16 cellular contexts compared by ENCODE assay signal in the genomic region with DNA sequence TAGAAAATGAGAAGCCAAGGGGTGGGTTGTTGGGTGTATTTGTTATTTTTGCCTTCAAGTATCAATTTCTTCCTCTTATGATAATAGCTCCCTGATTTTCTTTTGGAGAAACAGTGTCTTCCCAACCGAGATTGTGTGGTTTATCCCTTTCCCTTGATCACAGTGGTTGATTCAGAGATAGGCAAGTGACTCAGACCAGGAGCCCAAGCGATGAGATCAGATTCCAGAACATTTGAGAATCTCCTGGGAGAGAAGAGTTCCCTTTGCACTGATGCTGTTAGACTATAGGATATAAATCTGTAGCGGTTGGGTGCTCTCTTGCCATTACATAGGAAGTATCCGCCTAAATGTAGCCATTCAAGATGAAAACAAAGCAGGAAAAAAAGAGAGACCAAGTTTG.
DNase-seq lines count a peak whose midpoint lies in the region; ATAC-seq and TF ChIP-seq lines count a peak whose summit lies in the region.
"Had no signal": no experiment of that assay in that cellular context is flagged by ENCODE, and none has a peak within 500 bp of the region (broad histone marks: within the 10 kb centered on the region; RNA-seq: fewer than 3 reads in every experiment).

No MANE protein-coding gene starts in this region.

- H3K27me3 ChIP-seq in ACC112 (ENCODE audit: insufficient read depth, low read length): no peaks in the 10 kb centered on the region
- H3K27me3 ChIP-seq in foreskin keratinocyte: no peaks in the 10 kb centered on the region
- H3K27me3 ChIP-seq in MG63: no peaks in the 10 kb centered on the region

- H3K4me1 Mint-ChIP-seq in activated CD8-positive, alpha-beta memory T cell treated with anti-CD3 and anti-CD28 coated beads, Interleukin-2, amount 10 ng/mL, durations not matched to agents 7 days and 5 days: no peaks in the 10 kb centered on the region
- H3K4me1 Mint-ChIP-seq: stimulated activated naive CD8-positive, alpha-beta T cell treated with anti-CD3 and anti-CD28 coated beads, Interleukin-15, amount 100 ng/mL, for 72 hours had no signal

- CTCF ChIA-PET in HEK293 (lab: Yijun Ruan, JAX): interaction anchor here (0.8 to 5.6 kb wide), 6 partner anchors 11 to 398 kb away, joined by 3 to 85 read pairs (median 4); no protein-coding TSS in a partner anchor
- CTCF ChIA-PET in activated CD8-positive, alpha-beta memory T cell treated with anti-CD3 and anti-CD28 coated beads, Interleukin-2, amount 10 ng/mL, durations not matched to agents 7 days and 5 days (lab: Charles Lee): interaction anchor here (1.3 kb wide), 1 partner anchor 14 kb away, joined by 3 read pairs; no protein-coding TSS in a partner anchor

- peak; percentile 63 for DNase-seq in amniotic epithelial cell (ENCODE audit: low read depth)
- DNase-seq in foreskin keratinocyte: peak in 1 of 2 donors; percentile 70
- no peak for DNase-seq in activated CD8-positive, alpha-beta memory T cell treated with anti-CD3 and anti-CD28 coated beads, Interleukin-2, amount 10 ng/mL, durations not matched to agents 7 days and 5 days
- no peak for DNase-seq in NCI-H748 (lab: John Stamatoyannopoulos, UW; ENCODE audit: unreplicated experiment)
- DNase-seq in MG63: no peak
- DNase-seq: activated CD4-positive, alpha-beta T cell treated with anti-CD3 and anti-CD28 coated beads, Interleukin-2, amount 50 U/mL, for 4 hours; activated gamma-delta T cell treated with Interleukin-2 at 50 U/mL for 16 hours; amygdala; NCI-H1417 treated with DMSO at 0.1 percent for 48 hours; NCI-H524 treated with DMSO at 0.1 percent for 48 hours; SHP77; stimulated activated naive CD8-positive, alpha-beta T cell treated with anti-CD3 and anti-CD28 coated beads, Interleukin-15, amount 100 ng/mL, for 72 hours had no signal

- TF ChIP-seq CTCF in HEK293 (tag by site-specific recombination; IDR thresholded peaks at IDR 0.05) (no peak), foreskin keratinocyte (conservative IDR thresholded peaks at IDR 0.05) (no peak)

- H3K36me3 Mint-ChIP-seq in activated CD8-positive, alpha-beta memory T cell treated with anti-CD3 and anti-CD28 coated beads, Interleukin-2, amount 10 ng/mL, durations not matched to agents 7 days and 5 days: no peaks in the 10 kb centered on the region

- POLR2A ChIA-PET in HEK293 (lab: Yijun Ruan, JAX): interaction anchor here (0.6 kb wide), 1 partner anchor 64 kb away, joined by 3 read pairs; no protein-coding TSS in a partner anchor

- H3K9me3 Mint-ChIP-seq in activated CD8-positive, alpha-beta memory T cell treated with anti-CD3 and anti-CD28 coated beads, Interleukin-2, amount 10 ng/mL, durations not matched to agents 7 days and 5 days (ENCODE audit: low read depth): no peaks in the 10 kb centered on the region
- H3K9me3 Mint-ChIP-seq: stimulated activated naive CD8-positive, alpha-beta T cell treated with anti-CD3 and anti-CD28 coated beads, Interleukin-15, amount 100 ng/mL, for 72 hours had no signal

- H3K9me3 ChIP-seq in HEK293 (ENCODE audit: control insufficient read depth, insufficient read depth, low read depth, low read length): no peaks in the 10 kb centered on the region
- no peaks in the 10 kb centered on the region for H3K9me3 ChIP-seq in MG63

- H3K79me2 ChIP-seq in ACC112 (ENCODE audit: control insufficient read depth, insufficient read depth, low read length, unreplicated experiment): no peaks in the 10 kb centered on the region

- peak overlapping the region; percentile 57 for H3K27ac ChIP-seq in ACC112 (ENCODE audit: low read depth, low read length)
- H3K27ac ChIP-seq in HEK293 (ENCODE audit: extremely low read depth, low read depth, low read length): no peak overlapping the region
- H3K27ac ChIP-seq in foreskin keratinocyte: no peak overlapping the region
- H3K27ac ChIP-seq: C4-2B had no signal

- H3K36me3 ChIP-seq in ACC112 (ENCODE audit: insufficient read depth, low read length): no peaks in the 10 kb centered on the region
- no peaks in the 10 kb centered on the region for H3K36me3 ChIP-seq in HEK293 (ENCODE audit: control insufficient read depth in 2 of 2, insufficient read depth in 1 of 2, low read length in 2 of 2)
- H3K36me3 ChIP-seq in MG63: no peaks in the 10 kb centered on the region

- ATAC-seq in foreskin keratinocyte (peak; percentile 74), HG03378 (IDR thresholded peaks at IDR 0.05; ENCODE audit: unreplicated experiment) (no peak)
- no peak for ATAC-seq in activated CD8-positive, alpha-beta memory T cell treated with anti-CD3 and anti-CD28 coated beads, Interleukin-2, amount 10 ng/mL, durations not matched to agents 7 days and 5 days
- ATAC-seq: stimulated activated naive CD8-positive, alpha-beta T cell treated with anti-CD3 and anti-CD28 coated beads, Interleukin-15, amount 100 ng/mL, for 72 hours had no signal

- peaks cover 9% of the 10 kb centered on the region for H3K27me3 Mint-ChIP-seq in activated CD8-positive, alpha-beta memory T cell treated with anti-CD3 and anti-CD28 coated beads, Interleukin-2, amount 10 ng/mL, durations not matched to agents 7 days and 5 days
- H3K27me3 Mint-ChIP-seq: stimulated activated naive CD8-positive, alpha-beta T cell treated with anti-CD3 and anti-CD28 coated beads, Interleukin-15, amount 100 ng/mL, for 72 hours had no signal

- H3K4me3 Mint-ChIP-seq in activated CD8-positive, alpha-beta memory T cell treated with anti-CD3 and anti-CD28 coated beads, Interleukin-2, amount 10 ng/mL, durations not matched to agents 7 days and 5 days: no peak overlapping the region
- H3K4me3 Mint-ChIP-seq: stimulated activated naive CD8-positive, alpha-beta T cell treated with anti-CD3 and anti-CD28 coated beads, Interleukin-15, amount 100 ng/mL, for 72 hours had no signal

- no peak overlapping the region for H2AFZ ChIP-seq in ACC112 (ENCODE audit: low read length, unreplicated experiment)

- H3K4me3 ChIP-seq in ACC112 (ENCODE audit: low read depth, low read length): peak overlapping the region; percentile 1; the same call in 1 of the 2 replicates
- no peak overlapping the region for H3K4me3 ChIP-seq in HEK293 (ENCODE audit: low read depth, low read length)
- H3K4me3 ChIP-seq in MG63: no peak overlapping the region

- H3K4me1 ChIP-seq in ACC112 (ENCODE audit: control insufficient read depth, insufficient read depth, low read length, unreplicated experiment) (peaks cover 38% of the 10 kb centered on the region), HEK293 (ENCODE audit: control insufficient read depth, insufficient read depth, low read length) (no peaks in the 10 kb centered on the region; the same call in 1 of the 2 replicates), foreskin keratinocyte (peaks cover 29% of the 10 kb centered on the region)

- no peak overlapping the region for H3K27ac Mint-ChIP-seq in activated CD8-positive, alpha-beta memory T cell treated with anti-CD3 and anti-CD28 coated beads, Interleukin-2, amount 10 ng/mL, durations not matched to agents 7 days and 5 days
- H3K27ac Mint-ChIP-seq: stimulated activated naive CD8-positive, alpha-beta T cell treated with anti-CD3 and anti-CD28 coated beads, Interleukin-15, amount 100 ng/mL, for 72 hours had no signal

TF ChIP-seq in HEK293, 187 proteins besides CTCF, POLR2A, EP300 and RAD21:
- TF ChIP-seq ZNF37A (tag by site-specific recombination; IDR thresholded peaks at IDR 0.05) (no peak), PRDM1 (tag by site-specific recombination; IDR thresholded peaks at IDR 0.05) (0 out of 2 replicates have a peak, but pooled peaks have one; percentile 18), HOXA7 (CRISPR knock-in tag; IDR thresholded peaks at IDR 0.05; ENCODE audit: borderline replicate concordance) (no peak), KLF1 (tag by site-specific recombination; IDR thresholded peaks at IDR 0.05) (no peak), ZNF184 (tag by site-specific recombination; IDR thresholded peaks at IDR 0.05) (0 out of 2 replicates have a peak, but pooled peaks have one; percentile 20), OSR2 (tag by site-specific recombination; IDR thresholded peaks at IDR 0.05) (no peak), ZNF558 (tag by site-specific recombination; IDR thresholded peaks at IDR 0.05) (no peak), PRDM10 (tag by site-specific recombination; IDR thresholded peaks at IDR 0.05) (peak; percentile 82), ZNF792 (tag by site-specific recombination; IDR thresholded peaks at IDR 0.05) (no peak), ZNF610 (tag by site-specific recombination; IDR thresholded peaks at IDR 0.05; ENCODE audit: borderline replicate concordance) (no peak), ZFHX2 (tag by site-specific recombination; conservative IDR thresholded peaks at IDR 0.05) (no peak), ZNF350 (tag by site-specific recombination; IDR thresholded peaks at IDR 0.05) (no peak), TRIM28 (IDR thresholded peaks at IDR 0.05; ENCODE audit: borderline replicate concordance, low read length) (no peak), ZNF292 (tag by site-specific recombination; IDR thresholded peaks at IDR 0.05; ENCODE audit: borderline replicate concordance, low read depth) (no peak), ZBTB17 (tag by site-specific recombination; IDR thresholded peaks at IDR 0.05) (0 out of 2 replicates have a peak, but pooled peaks have one; percentile 24)
